1 cellular context compared by ENCODE assay signal in the genomic region with DNA sequence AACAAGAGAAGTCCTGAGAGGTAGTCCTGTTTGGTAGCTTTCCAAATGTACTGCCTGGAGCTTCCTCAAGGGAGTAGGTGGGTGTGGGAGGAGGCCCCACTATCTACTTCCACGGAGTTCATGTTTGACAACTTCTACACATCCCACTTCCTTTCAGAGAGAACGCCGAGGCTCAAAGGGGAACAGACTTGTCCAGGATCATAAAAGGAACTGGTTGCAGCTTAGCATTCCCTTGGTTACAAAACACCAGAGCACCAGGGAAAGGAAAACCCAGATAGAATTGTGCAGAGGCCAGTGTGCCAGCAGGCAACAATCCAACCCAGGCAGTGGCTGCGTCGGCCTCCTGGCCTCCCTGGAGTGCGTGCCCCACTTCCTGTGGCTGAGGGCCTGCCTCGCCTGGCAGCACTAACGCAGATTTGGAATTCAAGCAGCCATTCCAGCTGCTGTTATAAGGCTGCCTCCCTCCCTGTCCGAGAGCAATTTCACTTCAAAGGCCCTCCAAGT.
TF ChIP-seq lines count a peak whose summit lies in the region.

No MANE protein-coding gene starts in this region.

TF ChIP-seq in GM23338, 12 proteins besides CTCF, POLR2A, EP300 and RAD21 (continued from another document):
- TF ChIP-seq ZNF462 (CRISPR knock-in tag; IDR thresholded peaks at IDR 0.05) (no peak), ETS1 (IDR thresholded peaks at IDR 0.05) (no peak)
TF ChIP-seq in GM23338: peak in this region for 0.
